Comparison of ENCODE assay signal across 34 cellular contexts in genomic region chr4:2446656-2447564, GRCh38. TPM values are rescaled to one million over a fixed set of nuclear protein-coding genes. Genes with fewer than 3 reads are reported as not detected.
"Had no signal": no experiment of that assay in that cellular context is flagged by ENCODE, and none has a peak within 500 bp of the region (broad histone marks: within the 10 kb centered on the region; RNA-seq: fewer than 3 reads in every experiment).

No MANE protein-coding gene starts in this region.

- FAIRE-seq: endometrium, islet of Langerhans, keratinocyte had no signal

- H3K4me3 ChIP-seq: colonic mucosa, esophagus squamous epithelium, gastrocnemius medialis, heart right ventricle, left lung, lower lobe of right lung, mucosa of descending colon had no signal

- H3K27me3 ChIP-seq: colonic mucosa, esophagus squamous epithelium, gastrocnemius medialis, heart right ventricle, left lung had no signal

- H3K4me1 ChIP-seq: colonic mucosa, esophagus squamous epithelium, gastrocnemius medialis, left lung, lower lobe of right lung had no signal

- ATAC-seq: effector memory CD8-positive, alpha-beta T cell; esophagus mucosa; gastrocnemius medialis; heart right ventricle; left cardiac atrium; left lung; left ventricle myocardium superior; lower lobe of right lung; mucosa of descending colon had no signal

- H3K27ac ChIP-seq: colonic mucosa, epithelial cell of prostate, esophagus squamous epithelium, gastrocnemius medialis, heart right ventricle, left lung, lower lobe of right lung had no signal

- H3K9me3 ChIP-seq: colonic mucosa, esophagus squamous epithelium, gastrocnemius medialis, heart right ventricle, left lung, lower lobe of right lung, mucosa of descending colon had no signal

- H3K36me3 ChIP-seq: colonic mucosa, esophagus squamous epithelium, gastrocnemius medialis, heart right ventricle, left lung, lower lobe of right lung had no signal

- DNase-seq: colonic mucosa; cortex of kidney; effector CD8-positive, alpha-beta T cell; effector memory CD8-positive, alpha-beta T cell; endodermal cell; erythroblast; esophagus squamous epithelium; foreskin fibroblast; foreskin melanocyte; gastrocnemius medialis; glutamatergic neuron; head of caudate nucleus; heart right ventricle; hippocampal formation; left cardiac atrium; left lung; left ventricle myocardium superior; lower lobe of right lung; mesenchymal stem cell; mucosa of descending colon; naive B cell had no signal

RNA-seq across cellular contexts. Expression of gene CFAP99, which starts 28.2 kb away (rescaled TPM):
- total RNA-seq: dermis microvascular lymphatic vessel endothelial cell, endodermal cell, gastrocnemius medialis, glomerular endothelial cell, heart right ventricle, kidney epithelial cell, left cardiac atrium, left ventricle myocardium superior, lower leg skin, lung microvascular endothelial cell, mesenteric fat pad, mesothelial cell of epicardium, myocyte had no signal
- polyA plus RNA-seq: heart right ventricle, keratinocyte had no signal
